Comparison of ENCODE assay signal across 11 cellular contexts in the genomic region with DNA sequence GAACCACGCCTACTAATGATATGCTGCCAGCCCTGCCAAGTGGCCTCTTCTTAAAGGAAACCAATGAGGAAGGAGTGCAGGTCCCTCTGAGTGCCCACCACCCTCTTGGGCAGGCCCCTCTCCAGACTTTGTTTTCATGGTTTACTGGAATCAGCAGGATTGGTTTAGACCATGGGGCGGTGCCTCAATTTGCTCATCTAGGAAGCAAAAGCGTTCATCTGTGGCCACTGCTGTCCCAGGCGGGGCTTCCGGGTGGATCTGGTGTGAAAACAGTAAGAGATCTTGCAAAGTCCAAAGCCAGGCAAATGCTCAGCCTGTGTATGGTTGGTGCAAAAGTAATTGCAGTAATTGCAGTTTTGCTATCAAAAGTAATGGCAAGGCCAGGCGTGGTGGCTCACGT.
"Had no signal": no experiment of that assay in that cellular context is flagged by ENCODE, and none has a peak within 500 bp of the region (broad histone marks: within the 10 kb centered on the region; RNA-seq: fewer than 3 reads in every experiment).

No MANE protein-coding gene starts in this region.

- ATAC-seq: activated naive CD8-positive, alpha-beta T cell treated with anti-CD3 and anti-CD28 coated beads, Interleukin-2, amount 50 U/mL, for 24 hours; foreskin keratinocyte; right lobe of liver had no signal

- H3K27ac Mint-ChIP-seq: stimulated activated naive CD8-positive, alpha-beta T cell treated with anti-CD3 and anti-CD28 coated beads, Interleukin-15, Interleukin-2, amounts not matched to agents 100 ng/mL and 50 ng/mL, for 24 hours had no signal

- H3K9me3 ChIP-seq: colonic mucosa, psoas muscle, right lobe of liver had no signal

- DNase-seq: activated CD4-positive, alpha-beta T cell treated with anti-CD3 and anti-CD28 coated beads for 4 hours; activated gamma-delta T cell; activated naive CD8-positive, alpha-beta T cell treated with anti-CD3 and anti-CD28 coated beads, Interleukin-2, amount 50 U/mL, for 24 hours; colonic mucosa; foreskin keratinocyte; RPMI8226; stimulated activated CD8-positive, alpha-beta memory T cell treated with anti-CD3 and anti-CD28 coated beads, Interleukin-4, amount 100 ng/mL, for 48 hours; SW 1271 had no signal

- H3K27me3 Mint-ChIP-seq: stimulated activated naive CD8-positive, alpha-beta T cell treated with anti-CD3 and anti-CD28 coated beads, Interleukin-15, Interleukin-2, amounts not matched to agents 100 ng/mL and 50 ng/mL, for 24 hours had no signal

- H3K4me3 Mint-ChIP-seq: activated naive CD8-positive, alpha-beta T cell treated with anti-CD3 and anti-CD28 coated beads, Interleukin-2, amount 50 U/mL, for 24 hours; stimulated activated naive CD8-positive, alpha-beta T cell treated with anti-CD3 and anti-CD28 coated beads, Interleukin-15, Interleukin-2, amounts not matched to agents 100 ng/mL and 50 ng/mL, for 24 hours had no signal

- H3K4me3 ChIP-seq: colonic mucosa, psoas muscle, right lobe of liver had no signal

- H3K36me3 ChIP-seq: colonic mucosa, right lobe of liver had no signal

- H3K4me1 ChIP-seq: foreskin keratinocyte had no signal

- H3K27me3 ChIP-seq: colonic mucosa, right lobe of liver had no signal

- H3K27ac ChIP-seq: colonic mucosa, foreskin keratinocyte, psoas muscle, right lobe of liver had no signal
